Comparison of ENCODE assay signal across 16 cellular contexts in genomic region chr1:228998179-228998578, GRCh38.
"Had no signal": no experiment of that assay in that cellular context is flagged by ENCODE, and none has a peak within 500 bp of the region (broad histone marks: within the 10 kb centered on the region; RNA-seq: fewer than 3 reads in every experiment).

No MANE protein-coding gene starts in this region.

- H3K9me3 ChIP-seq: ovary, tibial artery had no signal

- H3K27me3 ChIP-seq: dorsolateral prefrontal cortex, foreskin keratinocyte, ovary, tibial artery had no signal

- H3K4me3 ChIP-seq: dorsolateral prefrontal cortex, ovary, tibial artery had no signal

- FAIRE-seq: kidney had no signal

- H3K36me3 ChIP-seq: ovary, tibial artery had no signal

- DNase-seq: activated B cell treated with CpG ODN at 0.5 μM for 24 hours; activated CD4-positive, alpha-beta memory T cell treated with anti-CD3 and anti-CD28 coated beads, Interleukin-2, amount 10 ng/mL, durations not matched to agents 7 days and 5 days; activated CD4-positive, alpha-beta T cell treated with anti-CD3 and anti-CD28 coated beads for 48 hours; activated CD8-positive, alpha-beta memory T cell treated with anti-CD3 and anti-CD28 coated beads, Interleukin-2, amount 10 ng/mL, durations not matched to agents 7 days and 5 days; amniotic stem cell; caudate nucleus; dorsolateral prefrontal cortex; foreskin keratinocyte; glutamatergic neuron; hypothalamus; kidney; mesendoderm; naive thymus-derived CD8-positive, alpha-beta T cell; ovary; stimulated activated naive CD4-positive, alpha-beta T cell had no signal

- ATAC-seq: activated CD8-positive, alpha-beta memory T cell treated with anti-CD3 and anti-CD28 coated beads, Interleukin-2, amount 10 ng/mL, durations not matched to agents 7 days and 5 days; foreskin keratinocyte; naive thymus-derived CD8-positive, alpha-beta T cell had no signal

- H3K27ac ChIP-seq: foreskin keratinocyte, ovary, tibial artery had no signal
